Comparison of ENCODE assay signal across 24 cellular contexts in genomic region chr6:42264852-42265390, GRCh38.
"Had no signal": no experiment of that assay in that cellular context is flagged by ENCODE, and none has a peak within 500 bp of the region (broad histone marks: within the 10 kb centered on the region; RNA-seq: fewer than 3 reads in every experiment).

No MANE protein-coding gene starts in this region.

- H3K27me3 Mint-ChIP-seq: progenitor cell of endocrine pancreas; stimulated activated memory B cell treated with anti-CD40 and anti-IgM and Interleukin-4, amounts not matched to agents 10 μg/mL and 1 μg/mL and 100 μg/mL, for 72 hours; stimulated activated naive CD8-positive, alpha-beta T cell treated with anti-CD3 and anti-CD28 coated beads, Interleukin-15, amount 100 ng/mL, for 72 hours had no signal

- H3K4me3 Mint-ChIP-seq: mesothelial cell of epicardium; naive B cell; natural killer cell; nephron progenitor cell; stimulated activated memory B cell treated with anti-CD40 and anti-IgM and Interleukin-4, amounts not matched to agents 10 μg/mL and 1 μg/mL and 100 μg/mL, for 72 hours; stimulated activated naive CD8-positive, alpha-beta T cell treated with anti-CD3 and anti-CD28 coated beads, Interleukin-15, amount 100 ng/mL, for 72 hours had no signal

- H3K36me3 Mint-ChIP-seq: naive B cell, natural killer cell had no signal

- H3K27ac Mint-ChIP-seq: mesothelial cell of epicardium; natural killer cell; nephron progenitor cell; progenitor cell of endocrine pancreas; stimulated activated memory B cell treated with anti-CD40 and anti-IgM and Interleukin-4, amounts not matched to agents 10 μg/mL and 1 μg/mL and 100 μg/mL, for 72 hours; stimulated activated naive CD8-positive, alpha-beta T cell treated with anti-CD3 and anti-CD28 coated beads, Interleukin-15, amount 100 ng/mL, for 72 hours had no signal

- H3K9me3 Mint-ChIP-seq: mesothelial cell of epicardium; naive B cell; natural killer cell; nephron progenitor cell; stimulated activated memory B cell treated with anti-CD40 and anti-IgM and Interleukin-4, amounts not matched to agents 10 μg/mL and 1 μg/mL and 100 μg/mL, for 72 hours; stimulated activated naive CD8-positive, alpha-beta T cell treated with anti-CD3 and anti-CD28 coated beads, Interleukin-15, amount 100 ng/mL, for 72 hours had no signal

- DNase-seq: hippocampal formation; kidney glomerular epithelial cell; left cardiac atrium; lower lobe of right lung; mammary epithelial cell; mesendoderm; naive B cell; natural killer cell; nephron progenitor cell; nucleus accumbens; small intestine; spleen; stimulated activated CD4-positive, alpha-beta T cell treated with anti-CD3 and anti-CD28 coated beads, Interleukin-4, amount 100 ng/mL, for 24 hours; stimulated activated naive CD4-positive, alpha-beta T cell treated with Interleukin-2 at 50 U/mL for 16 hours; stimulated activated naive CD8-positive, alpha-beta T cell treated with anti-CD3 and anti-CD28 coated beads, Interleukin-15, amount 100 ng/mL, for 72 hours; thyroid gland; transverse colon; upper lobe of left lung had no signal

- ATAC-seq: left cardiac atrium; left lobe of liver; lower lobe of right lung; natural killer cell; right cardiac atrium; sciatic nerve; stimulated activated memory B cell treated with anti-CD40 and anti-IgM and Interleukin-4, amounts not matched to agents 10 μg/mL and 1 μg/mL and 100 μg/mL, for 72 hours; stimulated activated naive CD8-positive, alpha-beta T cell treated with anti-CD3 and anti-CD28 coated beads, Interleukin-15, amount 100 ng/mL, for 72 hours had no signal
